ENCODE assay signal across 9 cellular contexts in genomic region chr12:108567974-108568652, GRCh38. TPM values are rescaled to one million over a fixed set of nuclear protein-coding genes. Genes with fewer than 3 reads are reported as not detected.
A peak's percentile ranks its signal among the peaks of the same experiment; 100 is the strongest.
DNase-seq lines count a peak whose midpoint lies in the region; ATAC-seq lines count a peak whose summit lies in the region.
"Had no signal": no experiment of that assay in that cellular context is flagged by ENCODE, and none has a peak within 500 bp of the region (broad histone marks: within the 10 kb centered on the region; RNA-seq: fewer than 3 reads in every experiment).

No MANE protein-coding gene starts in this region.

- no peaks in the 10 kb centered on the region for H3K9me3 Mint-ChIP-seq in stimulated activated naive CD8-positive, alpha-beta T cell treated with anti-CD3 and anti-CD28 coated beads, Interleukin-15, Interleukin-2, amounts not matched to agents 100 ng/mL and 50 ng/mL, for 24 hours
- H3K9me3 Mint-ChIP-seq in activated T-cell treated with anti-CD3 and anti-CD28 coated beads, Interleukin-2, amount 50 U/mL, for 72 hours = no peaks in the 10 kb centered on the region
- H3K9me3 Mint-ChIP-seq: neural crest cell had no signal

- peaks cover 39% of the 10 kb centered on the region for H3K36me3 ChIP-seq in H7 (replicated peaks; ENCODE audit: control insufficient read depth, insufficient read depth, low read length)

- H3K27ac Mint-ChIP-seq in stimulated activated naive CD8-positive, alpha-beta T cell treated with anti-CD3 and anti-CD28 coated beads, Interleukin-15, Interleukin-2, amounts not matched to agents 100 ng/mL and 50 ng/mL, for 24 hours = peak overlapping the region; percentile 88
- H3K27ac Mint-ChIP-seq in activated T-cell treated with anti-CD3 and anti-CD28 coated beads, Interleukin-2, amount 50 U/mL, for 72 hours = peak overlapping the region; percentile 83

- H3K27me3 Mint-ChIP-seq in stimulated activated naive CD8-positive, alpha-beta T cell treated with anti-CD3 and anti-CD28 coated beads, Interleukin-15, Interleukin-2, amounts not matched to agents 100 ng/mL and 50 ng/mL, for 24 hours = no peaks in the 10 kb centered on the region
- no peaks in the 10 kb centered on the region for H3K27me3 Mint-ChIP-seq in activated T-cell treated with anti-CD3 and anti-CD28 coated beads, Interleukin-2, amount 50 U/mL, for 72 hours (ENCODE audit: low read depth)

- peaks cover 66% of the 10 kb centered on the region for H3K36me3 Mint-ChIP-seq in stimulated activated naive CD8-positive, alpha-beta T cell treated with anti-CD3 and anti-CD28 coated beads, Interleukin-15, Interleukin-2, amounts not matched to agents 100 ng/mL and 50 ng/mL, for 24 hours (ENCODE audit: low read depth)
- peaks cover 16 to 26% of the 10 kb centered on the region in 2 donors for H3K36me3 Mint-ChIP-seq in activated T-cell treated with anti-CD3 and anti-CD28 coated beads, Interleukin-2, amount 50 U/mL, for 72 hours (ENCODE audit: insufficient read depth in 2 of 2)

- H3K4me3 ChIP-seq in H7 (ENCODE audit: insufficient read depth, low read depth, low read length) = no peak overlapping the region

- ATAC-seq in stimulated activated naive CD8-positive, alpha-beta T cell treated with anti-CD3 and anti-CD28 coated beads, Interleukin-15, Interleukin-2, amounts not matched to agents 100 U/mL and 50 U/mL, for 24 hours = no peak
- ATAC-seq in activated T-cell treated with anti-CD3 and anti-CD28 coated beads, Interleukin-2, amount 50 U/mL, for 72 hours (replicated peaks in 1 of 2) = no peak
- ATAC-seq in HG03378 (IDR thresholded peaks at IDR 0.05; ENCODE audit: unreplicated experiment) (no peak), GM18861 (IDR thresholded peaks at IDR 0.05; ENCODE audit: unreplicated experiment) (no peak)

- no peak for DNase-seq in stimulated activated naive CD8-positive, alpha-beta T cell treated with anti-CD3 and anti-CD28 coated beads, Interleukin-15, Interleukin-2, amounts not matched to agents 100 U/mL and 50 U/mL, for 24 hours
- no peak for DNase-seq in activated T-cell treated with anti-CD3 and anti-CD28 coated beads, Interleukin-2, amount 50 U/mL, for 72 hours
- DNase-seq in kidney tubule cell (ENCODE audit: low spot score) (peak; percentile 89), H7 (no peak), NCI-H446 treated with DMSO at 0.1 percent for 48 hours (lab: John Stamatoyannopoulos, UW) (no peak)

- H3K4me3 Mint-ChIP-seq in stimulated activated naive CD8-positive, alpha-beta T cell treated with anti-CD3 and anti-CD28 coated beads, Interleukin-15, Interleukin-2, amounts not matched to agents 100 ng/mL and 50 ng/mL, for 24 hours = peak overlapping the region; percentile 61
- H3K4me3 Mint-ChIP-seq in activated T-cell treated with anti-CD3 and anti-CD28 coated beads, Interleukin-2, amount 50 U/mL, for 72 hours = peak overlapping the region; percentile 84 to 88

- peaks cover 97% of the 10 kb centered on the region for H3K4me1 Mint-ChIP-seq in stimulated activated naive CD8-positive, alpha-beta T cell treated with anti-CD3 and anti-CD28 coated beads, Interleukin-15, Interleukin-2, amounts not matched to agents 100 ng/mL and 50 ng/mL, for 24 hours (ENCODE audit: low read depth)
- peaks cover 89% of the 10 kb centered on the region for H3K4me1 Mint-ChIP-seq in activated T-cell treated with anti-CD3 and anti-CD28 coated beads, Interleukin-2, amount 50 U/mL, for 72 hours (ENCODE audit: low read depth)

- no peaks in the 10 kb centered on the region for H3K27me3 ChIP-seq in H7 (ENCODE audit: control insufficient read depth, insufficient read depth, low read length)

RNA-seq across cellular contexts. Expression of gene ISCU, which starts 5.7 kb away (rescaled TPM):
- total RNA-seq in activated T-cell treated with anti-CD3 and anti-CD28 coated beads, Interleukin-2, amount 50 U/mL, for 72 hours = 100 to 1,000 TPM; 115 to 139 TPM
- total RNA-seq in H7 (2014; rRNA removed; shearing (Covaris generic)) = 89.3 and 97.3 TPM in 2 replicates

RNA-seq across cellular contexts. Expression of gene SART3, which starts 7.1 kb away (rescaled TPM):
- 10 to 100 TPM; 75.7 to 78.8 TPM for total RNA-seq in activated T-cell treated with anti-CD3 and anti-CD28 coated beads, Interleukin-2, amount 50 U/mL, for 72 hours
- total RNA-seq in H7 (2014; rRNA removed; shearing (Covaris generic)) = 89.7 and 124 TPM in 2 replicates

RNA-seq across cellular contexts. Expression of gene TMEM119, which starts 29.8 kb away (rescaled TPM):
- under 1 TPM; 0.65 to 0.74 TPM for total RNA-seq in activated T-cell treated with anti-CD3 and anti-CD28 coated beads, Interleukin-2, amount 50 U/mL, for 72 hours
- 0.24 and 0.85 TPM in 2 replicates for total RNA-seq in H7 (2014; rRNA removed; shearing (Covaris generic))

RNA-seq across cellular contexts. Expression of gene FICD, which starts 53.0 kb away (rescaled TPM):
- total RNA-seq in activated T-cell treated with anti-CD3 and anti-CD28 coated beads, Interleukin-2, amount 50 U/mL, for 72 hours = 1 to 10 TPM; 4.0 to 7.7 TPM
- 4.4 and 5.7 TPM in 2 replicates for total RNA-seq in H7 (2014; rRNA removed; shearing (Covaris generic))
